Comparison of ENCODE assay signal across 10 cellular contexts in genomic region chr5:149403923-149404745, GRCh38. TPM values are rescaled to one million over a fixed set of nuclear protein-coding genes. Genes with fewer than 3 reads are reported as not detected.
A peak's percentile ranks its signal among the peaks of the same experiment; 100 is the strongest.
DNase-seq lines count a peak whose midpoint lies in the region; ATAC-seq and TF ChIP-seq lines count a peak whose summit lies in the region.
"Had no signal": no experiment of that assay in that cellular context is flagged by ENCODE, and none has a peak within 500 bp of the region (broad histone marks: within the 10 kb centered on the region; RNA-seq: fewer than 3 reads in every experiment).

No MANE protein-coding gene starts in this region.

- dilution Hi-C loops in mammary epithelial cell (cut with HindIII; ENCODE audit: low sequenced_read_pairs) = no loop called here

- H3K9ac ChIP-seq in mammary epithelial cell (ENCODE audit: insufficient read depth, low read length) (no peak overlapping the region), mucosa of stomach (ENCODE audit: low read length) (peak overlapping the region; percentile 43)

- H3K4me1 ChIP-seq in breast epithelium = no peaks in the 10 kb centered on the region
- H3K4me1 ChIP-seq in mammary epithelial cell (ENCODE audit: insufficient read depth, low read length) = peaks cover 10% of the 10 kb centered on the region
- H3K4me1 ChIP-seq in mucosa of stomach (ENCODE audit: control insufficient read depth, insufficient read depth, low read length) = peaks cover 13% of the 10 kb centered on the region
- H3K4me1 ChIP-seq in vagina = peaks cover 47% of the 10 kb centered on the region

- no peaks in the 10 kb centered on the region for H4K20me1 ChIP-seq in mammary epithelial cell (ENCODE audit: insufficient read depth, low read length)

- intact Hi-C loops in breast epithelium (cut with DNase I; ENCODE audit: low total_unique reads) (no loop called here), mammary epithelial cell (cut with micrococcal nuclease) (no loop called here), vagina (cut with DNase I) (loop anchor here (10.0 kb wide), 1 partner anchor 1381 kb away; no protein-coding TSS in a partner anchor)

- H3K4me2 ChIP-seq in mammary epithelial cell (ENCODE audit: insufficient read depth, low read depth, low read length) = no peak overlapping the region

- no peak for TF ChIP-seq POLR2A in breast epithelium (IDR thresholded peaks at IDR 0.05)
- TF ChIP-seq POLR2A in vagina (IDR thresholded peaks at IDR 0.05) = no peak

- no peaks in the 10 kb centered on the region for H3K79me2 ChIP-seq in mammary epithelial cell (ENCODE audit: insufficient read depth, low read length)

- WGBS in mammary epithelial cell (ENCODE audit: low coverage, missing lambda C conversion rate) = 94% methylated on average over 15 of the region's 15 CpGs

- DNase-seq in breast epithelium (ENCODE audit: low spot score in 2 of 2) (no peak), mammary epithelial cell (no peak), cardiac fibroblast (ENCODE audit: low read depth in 2 of 2) (peak; percentile 57 to 97), vagina (ENCODE audit: extremely low spot score in 2 of 2) (no peak), NOMO-1 (lab: John Stamatoyannopoulos, UW; ENCODE audit: unreplicated experiment in 2 of 2) (no peak)
- DNase-seq: activated effector memory CD4-positive, alpha-beta T cell treated with anti-CD3 and anti-CD28 coated beads, Interleukin-2, amount 50 U/mL, for 16 hours; NCI-H1436 had no signal

- H3K4me3 ChIP-seq in breast epithelium (no peak overlapping the region), mammary epithelial cell (replicated peaks in 1 of 3; ENCODE audit: insufficient read depth in 1 of 3, low read depth in 2 of 3, low read length in 3 of 3) (no peak overlapping the region), cardiac fibroblast (replicated peaks in 1 of 2; ENCODE audit: low read depth in 2 of 2, low read length in 2 of 2) (no peak overlapping the region), mucosa of stomach (ENCODE audit: low read length) (no peak overlapping the region), vagina (peak overlapping the region in 1 of 2 donors; percentile 4)

- H3K27me3 ChIP-seq in breast epithelium (no peaks in the 10 kb centered on the region), mammary epithelial cell (ENCODE audit: insufficient read depth, low read length) (no peaks in the 10 kb centered on the region), mucosa of stomach (ENCODE audit: control insufficient read depth, insufficient read depth, low read length) (no peaks in the 10 kb centered on the region), vagina (no peaks in the 10 kb centered on the region)

- no peak overlapping the region for H2AFZ ChIP-seq in mammary epithelial cell (ENCODE audit: low read depth, low read length)

- CTCF ChIA-PET in mammary epithelial cell (lab: Charles Lee; ENCODE audit: low non-redundant PET) = interaction anchor here (0.6 kb wide), 1 partner anchor 31 kb away, joined by 3 read pairs; no protein-coding TSS in a partner anchor

- TF ChIP-seq CTCF in breast epithelium (IDR thresholded peaks at IDR 0.05) (no peak), mammary epithelial cell (conservative IDR thresholded peaks at IDR 0.05 in 1 of 2, IDR thresholded peaks at IDR 0.05 in 1 of 2; ENCODE audit: extremely low read depth in 1 of 2, insufficient read depth in 1 of 2, low read depth in 1 of 2, low read length in 2 of 2) (no peak), cardiac fibroblast (IDR thresholded peaks at IDR 0.05; ENCODE audit: low read depth, low read length) (no peak), vagina (IDR thresholded peaks at IDR 0.05) (no peak)

- in situ Hi-C loops in mammary epithelial cell (cut with MboI; ENCODE audit: low sequenced_read_pairs in 2 of 2) = no loop called here

- BruUV-seq in mammary epithelial cell (replicated peaks; lab: Mats Ljungman, UMichigan) = no TSS peak

- H3K9me3 ChIP-seq in breast epithelium (no peaks in the 10 kb centered on the region), mammary epithelial cell (replicated peaks; ENCODE audit: insufficient read depth, low read length) (no peaks in the 10 kb centered on the region), mucosa of stomach (ENCODE audit: control insufficient read depth, low read length) (no peaks in the 10 kb centered on the region), vagina (no peaks in the 10 kb centered on the region)

- no peak for ATAC-seq in GM21528 (IDR thresholded peaks at IDR 0.05; ENCODE audit: low FRiP score, unreplicated experiment)
- no peak for ATAC-seq in GM18861 (IDR thresholded peaks at IDR 0.05; ENCODE audit: unreplicated experiment)

- H3K36me3 ChIP-seq in breast epithelium (no peaks in the 10 kb centered on the region), mammary epithelial cell (ENCODE audit: insufficient read depth, low read length) (no peaks in the 10 kb centered on the region), mucosa of stomach (ENCODE audit: control insufficient read depth, insufficient read depth, low read length) (no peaks in the 10 kb centered on the region), vagina (no peaks in the 10 kb centered on the region)

- H3K27ac ChIP-seq in breast epithelium (peak overlapping the region; percentile 91 to 92), mammary epithelial cell (ENCODE audit: insufficient read depth, low read depth, low read length) (no peak overlapping the region), vagina (peak overlapping the region; percentile 84)

RNA-seq across cellular contexts. Expression of gene IL17B, which starts 25.0 kb away (rescaled TPM):
- total RNA-seq in breast epithelium (1 to 10 TPM in 2 of 3 donors, under 1 TPM in 1; 0.64 to 5.6 (median 5.4) TPM), mammary epithelial cell (under 1 TPM in 1 of 2 donors, not detected in 1; 0.50 TPM), vagina (2.7 TPM)
- not detected for polyA plus RNA-seq in mammary epithelial cell
- not detected for polyA minus RNA-seq in mammary epithelial cell

RNA-seq across cellular contexts. Expression of gene PCYOX1L, which starts 46.3 kb away (rescaled TPM):
- 1 to 10 TPM; 3.2 to 6.6 (median 5.2) TPM for total RNA-seq in breast epithelium
- 10 to 100 TPM in 1 of 2 donors, 1 to 10 TPM in 1; 6.8 to 10.2 TPM for total RNA-seq in mammary epithelial cell
- 17.2 TPM for polyA plus RNA-seq in mammary epithelial cell
- polyA minus RNA-seq in mammary epithelial cell = 7.8 TPM
- 6.4 TPM for total RNA-seq in vagina

RNA-seq across cellular contexts. Expression of gene GRPEL2, which starts 58.8 kb away (rescaled TPM):
- total RNA-seq in breast epithelium = 10 to 100 TPM; 14.4 to 17.1 (median 16.5) TPM
- total RNA-seq in mammary epithelial cell = 10 to 100 TPM; 50.2 to 61.6 TPM
- 13.0 TPM for polyA plus RNA-seq in mammary epithelial cell
- 27.5 TPM for polyA minus RNA-seq in mammary epithelial cell
- total RNA-seq in vagina = 16.9 TPM

Comparison
In these comparisons a context has a peak if more than half of its experiments do, and no peak if none do; other contexts are left out.
1. DNase-seq: peak in cardiac fibroblast (2 of 2); none in breast epithelium (0 of 2), mammary epithelial cell (single experiment), vagina (0 of 2) and NOMO-1 (0 of 2).